In the genomic region with DNA sequence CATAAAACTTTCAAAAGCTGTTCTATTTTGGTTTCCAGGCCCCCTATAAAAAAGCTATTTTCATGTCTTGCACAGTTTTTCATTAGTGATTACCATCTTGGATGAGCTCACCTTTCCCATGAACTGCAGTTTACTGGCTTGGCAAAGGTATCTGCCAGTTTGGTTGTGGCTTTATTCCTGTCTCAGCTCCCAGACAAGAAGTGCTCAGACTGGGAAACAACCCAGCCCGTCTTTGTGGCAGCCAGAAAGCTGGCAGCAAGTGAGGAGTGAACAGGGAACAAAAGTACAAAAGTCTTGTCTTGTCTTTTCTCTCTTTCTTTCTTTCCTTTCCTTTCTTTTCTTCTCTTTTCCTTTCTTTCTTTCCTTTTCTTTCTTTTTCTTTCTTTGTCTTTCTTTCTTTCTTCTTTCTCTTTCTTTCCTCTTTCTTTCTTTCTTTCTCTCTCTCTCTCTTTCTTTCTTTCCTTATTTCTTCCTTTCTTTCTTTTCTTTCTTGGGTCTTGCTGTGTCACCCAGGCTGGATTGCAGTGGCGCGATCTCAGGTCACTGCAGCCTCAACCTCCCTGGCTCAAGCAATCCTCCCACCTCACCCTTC, we compare ENCODE assay signal across 18 cellular contexts.
DNase-seq lines count a peak whose midpoint lies in the region; ATAC-seq and TF ChIP-seq lines count a peak whose summit lies in the region.
"Had no signal": no experiment of that assay in that cellular context is flagged by ENCODE, and none has a peak within 500 bp of the region (broad histone marks: within the 10 kb centered on the region; RNA-seq: fewer than 3 reads in every experiment).

No MANE protein-coding gene starts in this region.

- H3K9me3 ChIP-seq in MG63: no peaks in the 10 kb centered on the region
- H3K9me3 ChIP-seq: body of pancreas, Caco-2, tibial artery had no signal

- no peak for ATAC-seq in stimulated activated memory B cell treated with anti-CD40 and anti-IgM and Interleukin-4, amounts not matched to agents 10 μg/mL and 1 μg/mL and 100 μg/mL, for 72 hours
- ATAC-seq: body of pancreas, Panc1 had no signal

- H3K36me3 ChIP-seq in BJ (ENCODE audit: control insufficient read depth, insufficient read depth, low read length) (no peaks in the 10 kb centered on the region), MG63 (no peaks in the 10 kb centered on the region)
- H3K36me3 ChIP-seq: tibial artery had no signal

- H3K4me3 Mint-ChIP-seq in stimulated activated memory B cell treated with anti-CD40 and anti-IgM and Interleukin-4, amounts not matched to agents 10 μg/mL and 1 μg/mL and 100 μg/mL, for 72 hours: no peak overlapping the region
- H3K4me3 Mint-ChIP-seq: activated naive CD4-positive, alpha-beta T cell treated with anti-CD3 and anti-CD28 coated beads, Interleukin-2, amount 50 U/mL, for 24 hours; dendritic cell treated with granulocyte-macrophage colony-stimulating factor and Interleukin-4, amounts not matched to agents 40 ng/mL and 50 ng/mL, for 4 days had no signal

- DNase-seq in BJ (ENCODE audit: low read depth) (peak; percentile 37), MG63 (peak; percentile 77), glomerular visceral epithelial cell (ENCODE audit: extremely low spot score) (peak; percentile 9), pons (ENCODE audit: low spot score) (peak; percentile 34), NCI-H345 treated with DMSO at 0.1 percent for 48 hours (lab: John Stamatoyannopoulos, UW; ENCODE audit: unreplicated experiment) (no peak), GM13976 (ENCODE audit: low spot score) (no peak), DMS79 treated with DMSO at 0.1 percent for 48 hours (lab: John Stamatoyannopoulos, UW) (no peak)
- DNase-seq: activated CD4-positive, alpha-beta T cell treated with anti-CD3 and anti-CD28 coated beads for 1 hour; body of pancreas; Caco-2; EL; foreskin fibroblast; NCI-H1436 treated with DMSO at 0.1 percent for 48 hours; tibial artery had no signal

- H3K9me3 Mint-ChIP-seq in stimulated activated memory B cell treated with anti-CD40 and anti-IgM and Interleukin-4, amounts not matched to agents 10 μg/mL and 1 μg/mL and 100 μg/mL, for 72 hours: peaks cover 4% of the 10 kb centered on the region
- H3K9me3 Mint-ChIP-seq: activated naive CD4-positive, alpha-beta T cell treated with anti-CD3 and anti-CD28 coated beads, Interleukin-2, amount 50 U/mL, for 24 hours; dendritic cell treated with granulocyte-macrophage colony-stimulating factor and Interleukin-4, amounts not matched to agents 40 ng/mL and 50 ng/mL, for 4 days had no signal

- POLR2A ChIA-PET in BJ (lab: Charles Lee): no interaction called here

- H3K27ac Mint-ChIP-seq in stimulated activated memory B cell treated with anti-CD40 and anti-IgM and Interleukin-4, amounts not matched to agents 10 μg/mL and 1 μg/mL and 100 μg/mL, for 72 hours: no peak overlapping the region
- H3K27ac Mint-ChIP-seq: activated naive CD4-positive, alpha-beta T cell treated with anti-CD3 and anti-CD28 coated beads, Interleukin-2, amount 50 U/mL, for 24 hours; dendritic cell treated with granulocyte-macrophage colony-stimulating factor and Interleukin-4, amounts not matched to agents 40 ng/mL and 50 ng/mL, for 4 days had no signal

- H3K27me3 Mint-ChIP-seq in stimulated activated memory B cell treated with anti-CD40 and anti-IgM and Interleukin-4, amounts not matched to agents 10 μg/mL and 1 μg/mL and 100 μg/mL, for 72 hours: peaks cover 21% of the 10 kb centered on the region

- in situ Hi-C loops in GM13976 (cut with MboI; ENCODE audit: low sequenced_read_pairs, unreplicated experiment): no loop called here

- TF ChIP-seq CTCF in BJ (IDR thresholded peaks at IDR 0.05; ENCODE audit: insufficient read depth, low read depth, low read length) (no peak), GM13976 (IDR thresholded peaks at IDR 0.05; ENCODE audit: borderline replicate concordance, control extremely low read depth, extremely low read depth, insufficient read depth, missing control alignments) (no peak)

- H3K36me3 Mint-ChIP-seq in stimulated activated memory B cell treated with anti-CD40 and anti-IgM and Interleukin-4, amounts not matched to agents 10 μg/mL and 1 μg/mL and 100 μg/mL, for 72 hours: no peaks in the 10 kb centered on the region
- H3K36me3 Mint-ChIP-seq: activated naive CD4-positive, alpha-beta T cell treated with anti-CD3 and anti-CD28 coated beads, Interleukin-2, amount 50 U/mL, for 24 hours had no signal

- H3K27me3 ChIP-seq in BJ (ENCODE audit: control insufficient read depth, insufficient read depth, low read length) (no peaks in the 10 kb centered on the region), MG63 (no peaks in the 10 kb centered on the region)
- H3K27me3 ChIP-seq: body of pancreas, tibial artery had no signal

- H3K4me1 Mint-ChIP-seq in stimulated activated memory B cell treated with anti-CD40 and anti-IgM and Interleukin-4, amounts not matched to agents 10 μg/mL and 1 μg/mL and 100 μg/mL, for 72 hours: no peaks in the 10 kb centered on the region
- H3K4me1 Mint-ChIP-seq: activated naive CD4-positive, alpha-beta T cell treated with anti-CD3 and anti-CD28 coated beads, Interleukin-2, amount 50 U/mL, for 24 hours had no signal

- H3K4me3 ChIP-seq in BJ (ENCODE audit: low read depth, low read length): no peak overlapping the region
- no peak overlapping the region for H3K4me3 ChIP-seq in MG63
- H3K4me3 ChIP-seq: body of pancreas, tibial artery had no signal

- CTCF ChIA-PET in BJ (lab: Yijun Ruan, JAX): interaction anchor here (0.6 to 1.0 kb wide), 2 partner anchors 12 to 44 kb away, joined by 3 read pairs; no protein-coding TSS in a partner anchor

Comparison
In these comparisons a context has a peak if more than half of its experiments do, and no peak if none do; other contexts are left out.
1. DNase-seq: peak in BJ (single experiment), MG63 (single experiment), glomerular visceral epithelial cell (single experiment) and pons (single experiment); none in NCI-H345 treated with DMSO at 0.1 percent for 48 hours (single experiment), GM13976 (single experiment) and DMS79 treated with DMSO at 0.1 percent for 48 hours (single experiment).